Comparison of ENCODE assay signal across 8 cellular contexts in genomic region chr19:1041272-1041834, GRCh38. TPM values are rescaled to one million over a fixed set of nuclear protein-coding genes. Genes with fewer than 3 reads are reported as not detected.
DNase-seq lines count a peak whose midpoint lies in the region; ATAC-seq lines count a peak whose summit lies in the region.

No MANE protein-coding gene starts in this region.

- H3K9me3 Mint-ChIP-seq in activated CD4-positive, alpha-beta memory T cell treated with anti-CD3 and anti-CD28 coated beads for 36 hours: no peaks in the 10 kb centered on the region
- no peaks in the 10 kb centered on the region for H3K9me3 Mint-ChIP-seq in stimulated activated effector memory CD8-positive, alpha-beta T cell treated with anti-CD3 and anti-CD28 coated beads, Interleukin-12 subunit alpha, Interleukin-12 subunit beta, amount 100 ng/mL, for 72 hours

- intact Hi-C loops in activated CD4-positive, alpha-beta memory T cell treated with anti-CD3 and anti-CD28 coated beads for 36 hours (cut with micrococcal nuclease): loop anchor here (2.0 kb wide), 2 partner anchors 21 to 25 kb away; partner anchors contain the start of genes ARHGAP45, RNU6-2 and TMEM259
- intact Hi-C loops in right cardiac atrium (cut with DNase I): loop anchor here in 1 of 4 donors (10.0 kb wide), 1 partner anchor 53 kb away; the partner anchor contains the start of gene POLR2E
- intact Hi-C loops in left colon (cut with DNase I, micrococcal nuclease): no loop called here

- H3K4me1 Mint-ChIP-seq in activated CD4-positive, alpha-beta memory T cell treated with anti-CD3 and anti-CD28 coated beads for 36 hours (ENCODE audit: low read depth): peaks cover 36% of the 10 kb centered on the region
- peaks cover 54% of the 10 kb centered on the region for H3K4me1 Mint-ChIP-seq in stimulated activated effector memory CD8-positive, alpha-beta T cell treated with anti-CD3 and anti-CD28 coated beads, Interleukin-12 subunit alpha, Interleukin-12 subunit beta, amount 100 ng/mL, for 72 hours

- H3K27me3 ChIP-seq in right cardiac atrium (ENCODE audit: control insufficient read depth, insufficient read depth): no peaks in the 10 kb centered on the region

- CTCF ChIA-PET in activated CD4-positive, alpha-beta memory T cell treated with anti-CD3 and anti-CD28 coated beads for 36 hours (lab: Charles Lee): interaction anchor here (2.1 to 4.2 kb wide), 2 partner anchors 24 to 46 kb away, joined by 8 to 31 read pairs; partner anchors contain the start of gene ARHGAP45

- no peak for ATAC-seq in right cardiac atrium
- no peak for ATAC-seq in stimulated activated effector memory CD8-positive, alpha-beta T cell treated with anti-CD3 and anti-CD28 coated beads, Interleukin-12 subunit alpha, Interleukin-12 subunit beta, amount 100 ng/mL, for 72 hours
- no peak for ATAC-seq in left colon
- ATAC-seq in GM18520 (IDR thresholded peaks at IDR 0.05; ENCODE audit: unreplicated experiment): no peak

- POLR2A ChIA-PET in activated CD4-positive, alpha-beta memory T cell treated with anti-CD3 and anti-CD28 coated beads for 36 hours (lab: Charles Lee): interaction anchor here (0.6 to 1.0 kb wide), 3 partner anchors 14 to 546 kb away, joined by 3 to 5 read pairs (median 4); partner anchors contain the start of gene GPX4

- H3K27ac Mint-ChIP-seq in activated CD4-positive, alpha-beta memory T cell treated with anti-CD3 and anti-CD28 coated beads for 36 hours: no peak overlapping the region
- H3K27ac Mint-ChIP-seq in stimulated activated effector memory CD8-positive, alpha-beta T cell treated with anti-CD3 and anti-CD28 coated beads, Interleukin-12 subunit alpha, Interleukin-12 subunit beta, amount 100 ng/mL, for 72 hours: peak overlapping the region; percentile 70

- no peaks in the 10 kb centered on the region for H3K27me3 Mint-ChIP-seq in activated CD4-positive, alpha-beta memory T cell treated with anti-CD3 and anti-CD28 coated beads for 36 hours

- no peaks in the 10 kb centered on the region for H3K4me1 ChIP-seq in right cardiac atrium (ENCODE audit: control insufficient read depth, insufficient read depth, low read length)

- H3K36me3 Mint-ChIP-seq in activated CD4-positive, alpha-beta memory T cell treated with anti-CD3 and anti-CD28 coated beads for 36 hours: peaks cover 19% of the 10 kb centered on the region
- H3K36me3 Mint-ChIP-seq in stimulated activated effector memory CD8-positive, alpha-beta T cell treated with anti-CD3 and anti-CD28 coated beads, Interleukin-12 subunit alpha, Interleukin-12 subunit beta, amount 100 ng/mL, for 72 hours: peaks cover 43% of the 10 kb centered on the region

- H3K9me3 ChIP-seq in right cardiac atrium (ENCODE audit: control insufficient read depth, low read length): no peaks in the 10 kb centered on the region

- H3K4me3 ChIP-seq in right cardiac atrium (ENCODE audit: low read length): peak overlapping the region; percentile 21

- DNase-seq in NCI-H2171 (lab: John Stamatoyannopoulos, UW): peak; percentile 48
- DNase-seq in NCI-H2171 treated with DMSO at 0.1 percent for 48 hours (lab: John Stamatoyannopoulos, UW): no peak
- DNase-seq in activated CD4-positive, alpha-beta memory T cell treated with anti-CD3 and anti-CD28 coated beads for 36 hours: no peak
- peak in 1 of 3 donors; percentile 62 for DNase-seq in right cardiac atrium
- DNase-seq in stimulated activated effector memory CD8-positive, alpha-beta T cell treated with anti-CD3 and anti-CD28 coated beads, Interleukin-12 subunit alpha, Interleukin-12 subunit beta, amount 100 ng/mL, for 72 hours (ENCODE audit: low spot score in 2 of 2): no peak
- no peak for DNase-seq in left colon
- DNase-seq in DMS79 (lab: John Stamatoyannopoulos, UW): no peak

- H3K27ac ChIP-seq in right cardiac atrium (ENCODE audit: low read length): no peak overlapping the region

- peak overlapping the region; percentile 84 for H3K4me3 Mint-ChIP-seq in activated CD4-positive, alpha-beta memory T cell treated with anti-CD3 and anti-CD28 coated beads for 36 hours
- H3K4me3 Mint-ChIP-seq in stimulated activated effector memory CD8-positive, alpha-beta T cell treated with anti-CD3 and anti-CD28 coated beads, Interleukin-12 subunit alpha, Interleukin-12 subunit beta, amount 100 ng/mL, for 72 hours: peak overlapping the region; percentile 85

- 37% methylated on average over 26 of the region's 26 CpGs for WGBS in right cardiac atrium

RNA-seq across cellular contexts. Expression of gene ABCA7, which starts 1.4 kb away (rescaled TPM):
- 10 to 100 TPM; 28.3 to 29.3 TPM for total RNA-seq in activated CD4-positive, alpha-beta memory T cell treated with anti-CD3 and anti-CD28 coated beads for 36 hours
- total RNA-seq in right cardiac atrium: 10 to 100 TPM in 1 of 4 donors, 1 to 10 TPM in 3; 7.3 to 10.4 (median 8.7) TPM
- polyA plus RNA-seq in right cardiac atrium: 9.1 TPM
- 10 to 100 TPM; 23.3 to 35.1 TPM for total RNA-seq in left colon

RNA-seq across cellular contexts. Expression of gene CNN2, which starts 14.9 kb away (rescaled TPM):
- total RNA-seq in activated CD4-positive, alpha-beta memory T cell treated with anti-CD3 and anti-CD28 coated beads for 36 hours: 100 to 1,000 TPM; 123 to 130 TPM
- total RNA-seq in right cardiac atrium (10 to 100 TPM; 57.4 to 75.9 (median 63.8) TPM), left colon (100 to 1,000 TPM in 1 of 2 donors, 10 to 100 TPM in 1; 76.6 to 106 TPM)
- 52.1 TPM for polyA plus RNA-seq in right cardiac atrium

RNA-seq across cellular contexts. Expression of gene RNU6-2, which starts 20.0 kb away (rescaled TPM):
- total RNA-seq in activated CD4-positive, alpha-beta memory T cell treated with anti-CD3 and anti-CD28 coated beads for 36 hours: not detected
- total RNA-seq in right cardiac atrium (not detected), left colon (not detected)
- polyA plus RNA-seq in right cardiac atrium: not detected

RNA-seq across cellular contexts. Expression of gene TMEM259, which starts 20.4 kb away (rescaled TPM):
- total RNA-seq in activated CD4-positive, alpha-beta memory T cell treated with anti-CD3 and anti-CD28 coated beads for 36 hours: 100 to 1,000 TPM; 107 to 109 TPM
- total RNA-seq in right cardiac atrium (100 to 1,000 TPM; 127 to 161 (median 143) TPM), left colon (100 to 1,000 TPM; 185 to 224 TPM)
- 164 TPM for polyA plus RNA-seq in right cardiac atrium

RNA-seq across cellular contexts. Expression of gene ARHGAP45, which starts 25.6 kb away (rescaled TPM):
- total RNA-seq in activated CD4-positive, alpha-beta memory T cell treated with anti-CD3 and anti-CD28 coated beads for 36 hours: 100 to 1,000 TPM; 136 to 142 TPM
- total RNA-seq in right cardiac atrium (10 to 100 TPM in 1 of 4 donors, 1 to 10 TPM in 3; 7.7 to 10.4 (median 9.2) TPM), left colon (10 to 100 TPM; 37.9 to 47.2 TPM)
- polyA plus RNA-seq in right cardiac atrium: 5.9 TPM
